ENCODE assay signal across 14 cellular contexts in genomic region chr19:13995017-13995728, GRCh38. TPM values are rescaled to one million over a fixed set of nuclear protein-coding genes. Genes with fewer than 3 reads are reported as not detected.
DNase-seq lines count a peak whose midpoint lies in the region; ATAC-seq and TF ChIP-seq lines count a peak whose summit lies in the region.
"Had no signal": no experiment of that assay in that cellular context is flagged by ENCODE, and none has a peak within 500 bp of the region (broad histone marks: within the 10 kb centered on the region; RNA-seq: fewer than 3 reads in every experiment).

No MANE protein-coding gene starts in this region.

- H3K9me3 Mint-ChIP-seq in nephron progenitor cell = peaks cover 16% of the 10 kb centered on the region
- H3K9me3 Mint-ChIP-seq: natural killer cell treated with Interleukin-12 subunit alpha and Interleukin-12 subunit beta and Interleukin-15 and Interleukin-18, amount 100 ng/mL, for 72 hours had no signal

- CTCF ChIA-PET in IMR-90 (lab: Yijun Ruan, JAX) = no interaction called here

- H2AFZ ChIP-seq in IMR-90 (replicated peaks; ENCODE audit: low read length, poor library complexity) = no peak overlapping the region

- DNase-seq in Ammon's horn (ENCODE audit: low spot score) (peak; percentile 53), IMR-90 (peak; percentile 43), fibroblast of peridontal ligament (ENCODE audit: extremely low read depth) (peak; percentile 70), nephron progenitor cell (no peak), NCI-H1417 treated with DMSO at 0.1 percent for 48 hours (lab: John Stamatoyannopoulos, UW) (no peak), ascending aorta (ENCODE audit: low spot score in 2 of 2) (no peak), HUDEP-2 (lab: John Stamatoyannopoulos, UW; ENCODE audit: unreplicated experiment in 76 of 76) (no peak)
- DNase-seq in central memory CD4-positive, alpha-beta T cell = no peak
- DNase-seq: NCI-H1092, NCI-H526 treated with DMSO at 0.1 percent for 48 hours had no signal

- 0 out of 2 replicates have a peak, but pooled peaks have one; percentile 27 for ATAC-seq in IMR-90 (ENCODE audit: low read depth)
- ATAC-seq: natural killer cell treated with Interleukin-12 subunit alpha and Interleukin-12 subunit beta and Interleukin-15 and Interleukin-18, amount 100 ng/mL, for 72 hours had no signal

- H4K8ac ChIP-seq in IMR-90 (ENCODE audit: low read depth in 2 of 2, low read length in 2 of 2) = no peak overlapping the region

- H3K9me3 ChIP-seq in IMR-90 (ENCODE audit: control insufficient read depth, insufficient read depth, low read length) (peaks cover 10% of the 10 kb centered on the region), ascending aorta (no peaks in the 10 kb centered on the region)

- peaks cover 7% of the 10 kb centered on the region; the same call in 1 of the 2 replicates for H3K9me1 ChIP-seq in IMR-90 (ENCODE audit: insufficient read depth, low read length)

- in situ Hi-C loops in IMR-90 (cut with MboI; ENCODE audit: low sequenced_read_pairs) = no loop called here

- no peak overlapping the region for H3K56ac ChIP-seq in IMR-90 (ENCODE audit: extremely low read depth, insufficient read depth, low read length)

- dilution Hi-C loops in IMR-90 (cut with HindIII; ENCODE audit: low sequenced_read_pairs, unreplicated experiment) = no loop called here

- no peak overlapping the region for H4K5ac ChIP-seq in IMR-90 (ENCODE audit: low read depth, low read length)

- intact Hi-C loops in IMR-90 (cut with micrococcal nuclease) = no loop called here
- intact Hi-C loops in ascending aorta (cut with DNase I) = no loop called here

- H3K4me3 ChIP-seq in IMR-90 (ENCODE audit: insufficient read depth, low read depth, low read length) = no peak overlapping the region
- H3K4me3 ChIP-seq in ascending aorta = no peak overlapping the region

- H3K14ac ChIP-seq in IMR-90 (replicated peaks; ENCODE audit: low read depth, low read length) = no peak overlapping the region

- H3K4ac ChIP-seq in IMR-90 (ENCODE audit: low read depth, low read length) = no peak overlapping the region

- no peak overlapping the region for H3K4me2 ChIP-seq in IMR-90 (ENCODE audit: low read depth, low read length)

- 97% methylated on average over 5 of the region's 13 CpGs; no CpG with 5 or more reads in 1 of the 2 experiments for WGBS in IMR-90 (ENCODE audit: extremely low coverage in 2 of 2, insufficient read length in 1 of 2), 2 experiments

- TF ChIP-seq RAD21 in IMR-90 (IDR thresholded peaks at IDR 0.05; ENCODE audit: low read length) = no peak

- H3K4me1 Mint-ChIP-seq in nephron progenitor cell = peaks cover 7% of the 10 kb centered on the region

- H2BK15ac ChIP-seq in IMR-90 (ENCODE audit: low read depth, low read length) = no peak overlapping the region

- BruUV-seq in IMR-90 (replicated peaks; lab: Mats Ljungman, UMichigan) = no TSS peak

- H3K27me3 Mint-ChIP-seq in nephron progenitor cell (ENCODE audit: low read depth, poor library complexity) = no peaks in the 10 kb centered on the region
- H3K27me3 Mint-ChIP-seq: natural killer cell treated with Interleukin-12 subunit alpha and Interleukin-12 subunit beta and Interleukin-15 and Interleukin-18, amount 100 ng/mL, for 72 hours had no signal

- H3K23ac ChIP-seq in IMR-90 (ENCODE audit: low read depth, low read length) = no peak overlapping the region

- no peak for TF ChIP-seq POLR2A in IMR-90 (IDR thresholded peaks at IDR 0.05; ENCODE audit: low read depth, low read length)

- H3K4me3 Mint-ChIP-seq in nephron progenitor cell = no peak overlapping the region
- H3K4me3 Mint-ChIP-seq: natural killer cell treated with Interleukin-12 subunit alpha and Interleukin-12 subunit beta and Interleukin-15 and Interleukin-18, amount 100 ng/mL, for 72 hours had no signal

- POLR2A ChIA-PET in IMR-90 (lab: Charles Lee; ENCODE audit: unreplicated experiment) = interaction anchor here (0.6 kb wide), 1 partner anchor 36 kb away, joined by 3 read pairs; no protein-coding TSS in a partner anchor

- H3K27me3 ChIP-seq in IMR-90 (ENCODE audit: control insufficient read depth, insufficient read depth, low read length) (no peaks in the 10 kb centered on the region), ascending aorta (no peaks in the 10 kb centered on the region)

- H3K4me1 ChIP-seq in IMR-90 (ENCODE audit: control insufficient read depth, insufficient read depth, low read length) (no peaks in the 10 kb centered on the region), ascending aorta (no peaks in the 10 kb centered on the region)

- H3K36me3 ChIP-seq in IMR-90 (ENCODE audit: control insufficient read depth, insufficient read depth, low read length) (peaks cover 18% of the 10 kb centered on the region), ascending aorta (peaks cover 0 to 15% of the 10 kb centered on the region in 2 donors)

- no peak overlapping the region for H2BK120ac ChIP-seq in IMR-90 (ENCODE audit: low read depth, low read length)

- TF ChIP-seq CTCF in IMR-90 (conservative IDR thresholded peaks at IDR 0.05; ENCODE audit: low read depth, low read length) = no peak
- no peak for TF ChIP-seq CTCF in nephron progenitor cell (IDR thresholded peaks at IDR 0.05)
- TF ChIP-seq CTCF in ascending aorta (IDR thresholded peaks at IDR 0.05) = no peak

- H3K27ac Mint-ChIP-seq in nephron progenitor cell = peak overlapping the region; percentile 64
- H3K27ac Mint-ChIP-seq: natural killer cell treated with Interleukin-12 subunit alpha and Interleukin-12 subunit beta and Interleukin-15 and Interleukin-18, amount 100 ng/mL, for 72 hours had no signal

- H3K27ac ChIP-seq in IMR-90 (ENCODE audit: insufficient read depth, low read length) = no peak overlapping the region
- H3K27ac ChIP-seq in ascending aorta = no peak overlapping the region
- H3K27ac ChIP-seq: VCaP had no signal

- H2AK5ac ChIP-seq in IMR-90 (ENCODE audit: low read depth, low read length) = no peak overlapping the region

- H3K79me1 ChIP-seq in IMR-90 (ENCODE audit: low read depth in 1 of 2, low read length in 2 of 2) = peaks cover 16 to 37% of the 10 kb centered on the region in 2 experiments

- no peak overlapping the region for H2BK5ac ChIP-seq in IMR-90 (ENCODE audit: low read depth, low read length, poor library complexity, severe bottlenecking)

- peaks cover 5% of the 10 kb centered on the region; the same call in 1 of the 2 replicates for H4K20me1 ChIP-seq in IMR-90 (ENCODE audit: insufficient read depth, low read length)

- peaks cover 35% of the 10 kb centered on the region for H3K36me3 Mint-ChIP-seq in nephron progenitor cell (ENCODE audit: low read depth)
- H3K36me3 Mint-ChIP-seq: natural killer cell treated with Interleukin-12 subunit alpha and Interleukin-12 subunit beta and Interleukin-15 and Interleukin-18, amount 100 ng/mL, for 72 hours had no signal

- H3K18ac ChIP-seq in IMR-90 (ENCODE audit: low read depth, low read length) = no peak overlapping the region

- no peak overlapping the region for H3K9ac ChIP-seq in IMR-90 (ENCODE audit: low read depth, low read length)

- no peak overlapping the region for H2BK20ac ChIP-seq in IMR-90 (ENCODE audit: low read depth, low read length)

- no peak overlapping the region for H2AK9ac ChIP-seq in IMR-90 (replicated peaks; ENCODE audit: low read depth, low read length, poor library complexity)

- no peak overlapping the region for H4K91ac ChIP-seq in IMR-90 (ENCODE audit: insufficient read depth, low read depth, low read length)

TF ChIP-seq in IMR-90, 13 proteins besides CTCF, POLR2A, EP300 and RAD21:
- no peak for TF ChIP-seq FOS (IDR thresholded peaks at IDR 0.05; ENCODE audit: low read depth, low read length)

RNA-seq across cellular contexts. Expression of gene RFX1, which starts 10.9 kb away (rescaled TPM):
- total RNA-seq in IMR-90 (2012; rRNA removed) = 0.36 and 0.83 TPM in 2 replicates
- 3.1 TPM in 2 replicates for polyA plus RNA-seq in IMR-90 (2012; rRNA removed)
- 1.9 and 3.0 TPM in 2 replicates for polyA plus RNA-seq in IMR-90 (2012; cell fraction: cytosol; rRNA removed)
- polyA plus RNA-seq in IMR-90 (2012; cell fraction: nucleus; rRNA removed; ENCODE audit: low replicate concordance) = 6.2 and 20.2 TPM in 2 replicates
- total RNA-seq in ascending aorta = 3.3 TPM

RNA-seq across cellular contexts. Expression of gene RLN3, which starts 32.8 kb away (rescaled TPM):
- total RNA-seq in IMR-90 (2012; rRNA removed) (not detected in 2 replicates), ascending aorta (not detected)
- polyA plus RNA-seq in IMR-90 (2012; rRNA removed) = not detected in 2 replicates
- not detected in 2 replicates for polyA plus RNA-seq in IMR-90 (2012; cell fraction: cytosol; rRNA removed)
- not detected in 2 replicates for polyA plus RNA-seq in IMR-90 (2012; cell fraction: nucleus; rRNA removed; ENCODE audit: low replicate concordance)
- total RNA-seq: endothelial cell of umbilical vein; natural killer cell treated with Interleukin-12 subunit alpha and Interleukin-12 subunit beta and Interleukin-15 and Interleukin-18, amount 100 ng/mL, for 72 hours had no signal
- polyA plus RNA-seq: AG04450, endothelial cell of umbilical vein had no signal

RNA-seq across cellular contexts. Expression of gene IL27RA, which starts 36.4 kb away (rescaled TPM):
- 2.8 and 2.9 TPM in 2 replicates for total RNA-seq in IMR-90 (2012; rRNA removed)
- polyA plus RNA-seq in IMR-90 (2012; rRNA removed) = 4.7 and 5.1 TPM in 2 replicates
- polyA plus RNA-seq in IMR-90 (2012; cell fraction: cytosol; rRNA removed) = 4.8 and 5.1 TPM in 2 replicates
- polyA plus RNA-seq in IMR-90 (2012; cell fraction: nucleus; rRNA removed; ENCODE audit: low replicate concordance) = 2.6 and 3.3 TPM in 2 replicates
- 4.2 TPM for total RNA-seq in ascending aorta

RNA-seq across cellular contexts. Expression of gene DCAF15, which starts 42.9 kb away (rescaled TPM):
- total RNA-seq in IMR-90 (2012; rRNA removed) = 6.8 and 7.5 TPM in 2 replicates
- polyA plus RNA-seq in IMR-90 (2012; rRNA removed) = 31.0 and 31.9 TPM in 2 replicates
- polyA plus RNA-seq in IMR-90 (2012; cell fraction: cytosol; rRNA removed) = 12.6 and 27.6 TPM in 2 replicates
- polyA plus RNA-seq in IMR-90 (2012; cell fraction: nucleus; rRNA removed; ENCODE audit: low replicate concordance) = 116 and 298 TPM in 2 replicates
- total RNA-seq in ascending aorta = 35.0 TPM

RNA-seq across cellular contexts. Expression of gene PODNL1, which starts 57.0 kb away (rescaled TPM):
- under 0.01 TPM in 2 replicates for total RNA-seq in IMR-90 (2012; rRNA removed)
- 2.3 and 2.4 TPM in 2 replicates for polyA plus RNA-seq in IMR-90 (2012; rRNA removed)
- 4.0 and 5.7 TPM in 2 replicates for polyA plus RNA-seq in IMR-90 (2012; cell fraction: cytosol; rRNA removed)
- 2.6 and 6.9 TPM in 2 replicates for polyA plus RNA-seq in IMR-90 (2012; cell fraction: nucleus; rRNA removed; ENCODE audit: low replicate concordance)
- total RNA-seq in ascending aorta = 12.9 TPM
- total RNA-seq: endothelial cell of umbilical vein had no signal

Comparison
In these comparisons a context has a peak if more than half of its experiments do, and no peak if none do; other contexts are left out.
1. DNase-seq: peak in Ammon's horn (single experiment), IMR-90 (single experiment) and fibroblast of peridontal ligament (single experiment); none in nephron progenitor cell (single experiment), NCI-H1417 treated with DMSO at 0.1 percent for 48 hours (single experiment), ascending aorta (0 of 2), central memory CD4-positive, alpha-beta T cell (single experiment) and HUDEP-2 (0 of 76).